ENCODE assay signal across 11 cellular contexts in the genomic region with DNA sequence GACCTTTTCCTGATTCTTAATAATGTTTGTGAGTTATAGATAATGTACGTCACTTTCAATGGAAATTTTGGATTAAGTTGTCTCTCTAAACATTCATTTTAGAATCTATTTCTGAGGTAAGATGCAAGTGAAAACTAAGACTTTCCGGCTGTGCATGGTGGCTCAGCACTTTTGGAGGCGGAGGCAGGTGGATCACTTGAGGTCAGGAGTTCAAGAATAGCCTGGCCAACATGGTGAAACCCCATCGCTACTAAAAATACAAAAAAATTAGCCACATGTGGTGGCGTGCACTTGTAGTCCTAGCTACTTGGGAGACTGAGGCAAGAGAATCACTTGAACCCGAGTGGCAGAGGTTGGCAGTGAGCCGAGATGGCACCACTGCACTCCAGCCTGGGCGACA.
"Had no signal": no experiment of that assay in that cellular context is flagged by ENCODE, and none has a peak within 500 bp of the region (broad histone marks: within the 10 kb centered on the region; RNA-seq: fewer than 3 reads in every experiment).

No MANE protein-coding gene starts in this region.

- H3K9me3 ChIP-seq: HAP-1 had no signal

- H3K27ac ChIP-seq: GM23248 had no signal

- ATAC-seq: GM23338, HCT116 had no signal

- H3K4me3 Mint-ChIP-seq: GM23338, H9, HFFc6 had no signal

- H3K4me3 ChIP-seq: GM23248, GM23338, HAP-1 had no signal

- H3K36me3 ChIP-seq: HAP-1 had no signal

- H3K4me2 ChIP-seq: GM23338 had no signal

- DNase-seq: GM23248, GOT3, H7, H9, HCEC 1CT, HFFc6 had no signal

- H3K27ac Mint-ChIP-seq: GM23338, H9, HFFc6 had no signal

- H2AFZ ChIP-seq: GM23248, GM23338 had no signal

- H3K9ac ChIP-seq: GM23248 had no signal

- H3K4me1 ChIP-seq: HAP-1 had no signal

- FAIRE-seq: H1, H54 had no signal

- H3K9me3 Mint-ChIP-seq: HFFc6 had no signal

- H3K4me1 Mint-ChIP-seq: GM23338, H9 had no signal
